Comparison of ENCODE assay signal across 8 cellular contexts in genomic region chr14:49641697-49642129, GRCh38. TPM values are rescaled to one million over a fixed set of nuclear protein-coding genes. Genes with fewer than 3 reads are reported as not detected.
A peak's percentile ranks its signal among the peaks of the same experiment; 100 is the strongest.
DNase-seq lines count a peak whose midpoint lies in the region; ATAC-seq and TF ChIP-seq lines count a peak whose summit lies in the region.

No MANE protein-coding gene starts in this region.

- intact Hi-C loops in lower lobe of right lung (cut with DNase I), result no loop called here

- DNase-seq in AG20443 (ENCODE audit: low spot score) (peak; percentile 10), lower lobe of right lung (no peak), MV-4-11 (lab: John Stamatoyannopoulos, UW) (no peak)
- DNase-seq in activated CD8-positive, alpha-beta T cell treated with anti-CD3 and anti-CD28 coated beads, Interleukin-2, amount 10 ng/mL, durations not matched to agents 7 days and 5 days, result no peak
- DNase-seq in central memory CD4-positive, alpha-beta T cell, result no peak

- no peak overlapping the region for H3K4me3 ChIP-seq in HEK293 (ENCODE audit: low read depth, low read length)
- H3K4me3 ChIP-seq in lower lobe of right lung, result no peak overlapping the region

- no peaks in the 10 kb centered on the region for H3K27me3 ChIP-seq in lower lobe of right lung (ENCODE audit: low read depth)

- H3K4me1 ChIP-seq in HEK293 (ENCODE audit: control insufficient read depth, insufficient read depth, low read length) (peaks cover 15% of the 10 kb centered on the region), lower lobe of right lung (peaks cover 28% of the 10 kb centered on the region)

- ATAC-seq in activated CD8-positive, alpha-beta T cell treated with anti-CD3 and anti-CD28 coated beads, Interleukin-2, amount 10 ng/mL, durations not matched to agents 7 days and 5 days, result no peak
- peak in 1 of 2 donors; percentile 50 for ATAC-seq in lower lobe of right lung
- ATAC-seq in GM19023 (IDR thresholded peaks at IDR 0.05; ENCODE audit: unreplicated experiment), result no peak
- no peak for ATAC-seq in HG03025 (IDR thresholded peaks at IDR 0.05; ENCODE audit: low FRiP score, unreplicated experiment)

- H3K36me3 Mint-ChIP-seq in activated CD8-positive, alpha-beta T cell treated with anti-CD3 and anti-CD28 coated beads, Interleukin-2, amount 10 ng/mL, durations not matched to agents 7 days and 5 days (ENCODE audit: low read depth), result peaks cover 45% of the 10 kb centered on the region

- H3K9me3 ChIP-seq in HEK293 (ENCODE audit: control insufficient read depth, insufficient read depth, low read depth, low read length) (no peaks in the 10 kb centered on the region), lower lobe of right lung (no peaks in the 10 kb centered on the region)

- peak overlapping the region; percentile 34 for H3K27ac Mint-ChIP-seq in activated CD8-positive, alpha-beta T cell treated with anti-CD3 and anti-CD28 coated beads, Interleukin-2, amount 10 ng/mL, durations not matched to agents 7 days and 5 days

- no peak overlapping the region for H3K4me3 Mint-ChIP-seq in activated CD8-positive, alpha-beta T cell treated with anti-CD3 and anti-CD28 coated beads, Interleukin-2, amount 10 ng/mL, durations not matched to agents 7 days and 5 days

- no peaks in the 10 kb centered on the region for H3K27me3 Mint-ChIP-seq in activated CD8-positive, alpha-beta T cell treated with anti-CD3 and anti-CD28 coated beads, Interleukin-2, amount 10 ng/mL, durations not matched to agents 7 days and 5 days (ENCODE audit: low read depth)

- POLR2A ChIA-PET in HEK293 (lab: Yijun Ruan, JAX), result no interaction called here
- POLR2A ChIA-PET in activated CD8-positive, alpha-beta T cell treated with anti-CD3 and anti-CD28 coated beads, Interleukin-2, amount 10 ng/mL, durations not matched to agents 7 days and 5 days (lab: Charles Lee), result no interaction called here

- H3K4me1 Mint-ChIP-seq in activated CD8-positive, alpha-beta T cell treated with anti-CD3 and anti-CD28 coated beads, Interleukin-2, amount 10 ng/mL, durations not matched to agents 7 days and 5 days (ENCODE audit: low read depth), result peaks cover 36% of the 10 kb centered on the region

- H3K27ac ChIP-seq in HEK293 (ENCODE audit: extremely low read depth, low read depth, low read length) (peak overlapping the region; percentile 21; the same call in 1 of the 2 replicates), lower lobe of right lung (peak overlapping the region; percentile 36)

- TF ChIP-seq CTCF in HEK293 (tag by site-specific recombination; IDR thresholded peaks at IDR 0.05) (no peak), lower lobe of right lung (IDR thresholded peaks at IDR 0.05) (no peak)

- CTCF ChIA-PET in HEK293 (lab: Yijun Ruan, JAX), result no interaction called here
- CTCF ChIA-PET in activated CD8-positive, alpha-beta T cell treated with anti-CD3 and anti-CD28 coated beads, Interleukin-2, amount 10 ng/mL, durations not matched to agents 7 days and 5 days (lab: Charles Lee), result no interaction called here

- H3K9me3 Mint-ChIP-seq in activated CD8-positive, alpha-beta T cell treated with anti-CD3 and anti-CD28 coated beads, Interleukin-2, amount 10 ng/mL, durations not matched to agents 7 days and 5 days (ENCODE audit: insufficient read depth), result no peaks in the 10 kb centered on the region

- H3K36me3 ChIP-seq in HEK293 (ENCODE audit: control insufficient read depth in 2 of 2, insufficient read depth in 1 of 2, low read length in 2 of 2), result peaks cover 19 to 24% of the 10 kb centered on the region in 2 experiments; a peak in 2 of 3 replicates
- H3K36me3 ChIP-seq in lower lobe of right lung, result peaks cover 20% of the 10 kb centered on the region

TF ChIP-seq in HEK293, 187 proteins besides CTCF, POLR2A, EP300 and RAD21:
- TF ChIP-seq RBAK (tag by site-specific recombination; IDR thresholded peaks at IDR 0.05), result no peak
- TF ChIP-seq, protein P1, sequence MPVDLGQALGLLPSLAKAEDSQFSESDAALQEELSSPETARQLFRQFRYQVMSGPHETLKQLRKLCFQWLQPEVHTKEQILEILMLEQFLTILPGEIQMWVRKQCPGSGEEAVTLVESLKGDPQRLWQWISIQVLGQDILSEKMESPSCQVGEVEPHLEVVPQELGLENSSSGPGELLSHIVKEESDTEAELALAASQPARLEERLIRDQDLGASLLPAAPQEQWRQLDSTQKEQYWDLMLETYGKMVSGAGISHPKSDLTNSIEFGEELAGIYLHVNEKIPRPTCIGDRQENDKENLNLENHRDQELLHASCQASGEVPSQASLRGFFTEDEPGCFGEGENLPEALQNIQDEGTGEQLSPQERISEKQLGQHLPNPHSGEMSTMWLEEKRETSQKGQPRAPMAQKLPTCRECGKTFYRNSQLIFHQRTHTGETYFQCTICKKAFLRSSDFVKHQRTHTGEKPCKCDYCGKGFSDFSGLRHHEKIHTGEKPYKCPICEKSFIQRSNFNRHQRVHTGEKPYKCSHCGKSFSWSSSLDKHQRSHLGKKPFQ (tag by site-specific recombination; IDR thresholded peaks at IDR 0.05), result peak; percentile 44; the same call in 1 of the 2 replicates
- TF ChIP-seq GFI1B (tag by site-specific recombination; IDR thresholded peaks at IDR 0.05), result peak; percentile 75
- TF ChIP-seq ZBTB21 (tag by site-specific recombination; IDR thresholded peaks at IDR 0.05), result no peak
- TF ChIP-seq ZXDB (tag by site-specific recombination; IDR thresholded peaks at IDR 0.05), result 0 out of 2 replicates have a peak, but pooled peaks have one; percentile 14
- peak; percentile 41; the same call in 1 of the 2 replicates for TF ChIP-seq PRDM1 (tag by site-specific recombination; IDR thresholded peaks at IDR 0.05)
- TF ChIP-seq ZNF10 (tag by site-specific recombination; IDR thresholded peaks at IDR 0.05), result peak; percentile 65
- peak; percentile 24; the same call in 1 of the 2 replicates for TF ChIP-seq ZBTB20 (tag by site-specific recombination; IDR thresholded peaks at IDR 0.05)
TF ChIP-seq in HEK293: peak in this region for 6.

RNA-seq across cellular contexts. Expression of gene DNAAF2, which starts 6.7 kb away (rescaled TPM):
- total RNA-seq in activated CD8-positive, alpha-beta T cell treated with anti-CD3 and anti-CD28 coated beads, Interleukin-2, amount 10 ng/mL, durations not matched to agents 7 days and 5 days, result 10 to 100 TPM in 1 of 2 experiments, 1 to 10 TPM in 1; 9.3 to 10.2 TPM
- 6.8 TPM for total RNA-seq in lower lobe of right lung

RNA-seq across cellular contexts. Expression of gene MGAT2, which starts 21.1 kb away (rescaled TPM):
- total RNA-seq in activated CD8-positive, alpha-beta T cell treated with anti-CD3 and anti-CD28 coated beads, Interleukin-2, amount 10 ng/mL, durations not matched to agents 7 days and 5 days, result 10 to 100 TPM; 55.1 to 57.4 TPM
- total RNA-seq in lower lobe of right lung, result 24.1 TPM

RNA-seq across cellular contexts. Expression of gene RPL36AL, which starts 21.3 kb away (rescaled TPM):
- total RNA-seq in activated CD8-positive, alpha-beta T cell treated with anti-CD3 and anti-CD28 coated beads, Interleukin-2, amount 10 ng/mL, durations not matched to agents 7 days and 5 days, result 100 to 1,000 TPM; 229 to 241 TPM
- total RNA-seq in lower lobe of right lung, result 153 TPM

RNA-seq across cellular contexts. Expression of gene LRR1, which starts 43.0 kb away (rescaled TPM):
- total RNA-seq in activated CD8-positive, alpha-beta T cell treated with anti-CD3 and anti-CD28 coated beads, Interleukin-2, amount 10 ng/mL, durations not matched to agents 7 days and 5 days, result 10 to 100 TPM; 63.1 to 65.0 TPM
- 9.0 TPM for total RNA-seq in lower lobe of right lung

RNA-seq across cellular contexts. Expression of gene POLE2, which starts 46.3 kb away (rescaled TPM):
- 10 to 100 TPM; 39.3 to 41.3 TPM for total RNA-seq in activated CD8-positive, alpha-beta T cell treated with anti-CD3 and anti-CD28 coated beads, Interleukin-2, amount 10 ng/mL, durations not matched to agents 7 days and 5 days
- 1.2 TPM for total RNA-seq in lower lobe of right lung
